ENCODE assay signal across 8 cellular contexts in genomic region chr12:121538699-121539061, GRCh38. TPM values are rescaled to one million over a fixed set of nuclear protein-coding genes. Genes with fewer than 3 reads are reported as not detected.
A peak's percentile ranks its signal among the peaks of the same experiment; 100 is the strongest.
DNase-seq lines count a peak whose midpoint lies in the region; ATAC-seq and TF ChIP-seq lines count a peak whose summit lies in the region.

No MANE protein-coding gene starts in this region.

- no peaks in the 10 kb centered on the region for H3K9me3 ChIP-seq in MM.1S (replicated peaks; ENCODE audit: insufficient read depth, low read length)

- H4K20me1 ChIP-seq in MM.1S (ENCODE audit: insufficient read depth, low read length): no peaks in the 10 kb centered on the region

- H3K4me1 ChIP-seq in MM.1S (ENCODE audit: low read length): 0 out of 2 replicates have a peak, but pooled peaks cover 6% of the 10 kb centered on the region

- no peak for ATAC-seq in central memory CD8-positive, alpha-beta T cell (replicated peaks; ENCODE audit: extremely low read depth, poor library complexity, severe bottlenecking)
- no peak for ATAC-seq in HG03457 (IDR thresholded peaks at IDR 0.05; ENCODE audit: unreplicated experiment)
- no peak for ATAC-seq in HG03039 (IDR thresholded peaks at IDR 0.05; ENCODE audit: unreplicated experiment)
- ATAC-seq in HG03354 (IDR thresholded peaks at IDR 0.05; ENCODE audit: poor library complexity, severe bottlenecking, unreplicated experiment): no peak

- peak overlapping the region; percentile 57 for H3K4me3 ChIP-seq in MM.1S (ENCODE audit: low read length)

- no peaks in the 10 kb centered on the region for H3K9me3 Mint-ChIP-seq in central memory CD8-positive, alpha-beta T cell
- no peaks in the 10 kb centered on the region for H3K9me3 Mint-ChIP-seq in neural crest cell

- no peaks in the 10 kb centered on the region for H3K27me3 ChIP-seq in MM.1S (replicated peaks; ENCODE audit: insufficient read depth, low read length)

- peaks cover 25% of the 10 kb centered on the region for H3K36me3 Mint-ChIP-seq in central memory CD8-positive, alpha-beta T cell (ENCODE audit: insufficient read depth)
- no peaks in the 10 kb centered on the region for H3K36me3 Mint-ChIP-seq in neural crest cell (ENCODE audit: low read depth)

- H3K27ac Mint-ChIP-seq in central memory CD8-positive, alpha-beta T cell (ENCODE audit: low read depth): peak overlapping the region; percentile 86
- peak overlapping the region; percentile 80 for H3K27ac Mint-ChIP-seq in neural crest cell (ENCODE audit: unreplicated experiment)

- no peaks in the 10 kb centered on the region for H3K9me2 ChIP-seq in MM.1S (replicated peaks; ENCODE audit: insufficient read depth, low read length)

- 0 out of 2 replicates have a peak overlapping the region, but pooled peaks have one; percentile 30 for H2AFZ ChIP-seq in MM.1S (ENCODE audit: low read length)

- no peak for TF ChIP-seq CTCF in MM.1S (IDR thresholded peaks at IDR 0.05; ENCODE audit: low read length)
- TF ChIP-seq CTCF in neural crest cell (conservative IDR thresholded peaks at IDR 0.05): no peak

- H3K4me1 Mint-ChIP-seq in central memory CD8-positive, alpha-beta T cell: peaks cover 42% of the 10 kb centered on the region
- H3K4me1 Mint-ChIP-seq in neural crest cell: peaks cover 38% of the 10 kb centered on the region

- peaks cover 11% of the 10 kb centered on the region; the same call in 1 of the 2 replicates for H3F3A ChIP-seq in MM.1S (ENCODE audit: insufficient read depth, low read length)

- H3K4me3 Mint-ChIP-seq in central memory CD8-positive, alpha-beta T cell: peak overlapping the region; percentile 86
- peak overlapping the region; percentile 91 for H3K4me3 Mint-ChIP-seq in neural crest cell

- no peaks in the 10 kb centered on the region for H3K27me3 Mint-ChIP-seq in central memory CD8-positive, alpha-beta T cell
- H3K27me3 Mint-ChIP-seq in neural crest cell (ENCODE audit: low read depth): no peaks in the 10 kb centered on the region

- peak overlapping the region; percentile 73; the same call in 1 of the 2 replicates for H3K9ac ChIP-seq in MM.1S (ENCODE audit: low read length)

- H3K79me2 ChIP-seq in MM.1S (ENCODE audit: low read length): peaks cover 5% of the 10 kb centered on the region; the same call in 1 of the 2 replicates

- no peaks in the 10 kb centered on the region for H3K36me3 ChIP-seq in MM.1S (replicated peaks; ENCODE audit: insufficient read depth, low read length)

- H3K4me2 ChIP-seq in MM.1S (ENCODE audit: low read depth, low read length): peak overlapping the region; percentile 68

- H3K27ac ChIP-seq in MM.1S (ENCODE audit: low read length): peak overlapping the region; percentile 67; the same call in 1 of the 2 replicates

- peak; percentile 4 for DNase-seq in DMS153 (lab: John Stamatoyannopoulos, UW)
- no peak for DNase-seq in DMS153 treated with DMSO at 0.1 percent for 48 hours (lab: John Stamatoyannopoulos, UW; ENCODE audit: unreplicated experiment)
- peak; percentile 49 for DNase-seq in MM.1S
- DNase-seq in central memory CD8-positive, alpha-beta T cell (ENCODE audit: low spot score in 2 of 2): no peak
- no peak for DNase-seq in neural crest cell (ENCODE audit: low read depth, low spot score)

RNA-seq across cellular contexts. Expression of gene KDM2B, which starts 42.1 kb away (rescaled TPM):
- 79.2 and 85.6 TPM in 2 replicates for total RNA-seq in neural crest cell

Comparison
In these comparisons a context has a peak if more than half of its experiments do, and no peak if none do; other contexts are left out.
1. DNase-seq: peak in DMS153 (single experiment) and MM.1S (single experiment); none in DMS153 treated with DMSO at 0.1 percent for 48 hours (single experiment), central memory CD8-positive, alpha-beta T cell (0 of 2) and neural crest cell (single experiment).